Comparison of ENCODE assay signal across 8 cellular contexts in genomic region chr11:126416542-126417090, GRCh38.
DNase-seq lines count a peak whose midpoint lies in the region; ATAC-seq and TF ChIP-seq lines count a peak whose summit lies in the region.

No MANE protein-coding gene starts in this region.

- H3K4me1 ChIP-seq in psoas muscle, result no peaks in the 10 kb centered on the region
- peaks cover 18 to 52% (median 36%) of the 10 kb centered on the region in 4 donors for H3K4me1 ChIP-seq in transverse colon

- peak; percentile 46 for ATAC-seq in GM18868 (IDR thresholded peaks at IDR 0.05; ENCODE audit: unreplicated experiment)
- peak; percentile 57 for ATAC-seq in HG03108 (IDR thresholded peaks at IDR 0.05; ENCODE audit: unreplicated experiment)
- ATAC-seq in left cardiac atrium, result peak; percentile 81 to 82
- peak; percentile 93 to 98 (median 95) for ATAC-seq in psoas muscle

- TF ChIP-seq CTCF in psoas muscle (IDR thresholded peaks at IDR 0.05), result no peak
- no peak for TF ChIP-seq CTCF in transverse colon (IDR thresholded peaks at IDR 0.05)
- no peak for TF ChIP-seq CTCF in WERI-Rb-1 (IDR thresholded peaks at IDR 0.05; ENCODE audit: low read depth, low read length)

- TF ChIP-seq POLR2A in transverse colon (IDR thresholded peaks at IDR 0.05), result peak; percentile 38

- 3 to 4% (median 4%) methylated on average over 42 to 52 of the region's 52 CpGs for WGBS in psoas muscle, 3 donors
- WGBS in transverse colon (ENCODE audit: low coverage in 1 of 2), 2 donors, result 5% methylated on average over 39 of the region's 52 CpGs; no CpG with 5 or more reads in 1 of the 2 donors

- H3K27ac ChIP-seq in psoas muscle (peak overlapping the region; percentile 71), transverse colon (peak overlapping the region; percentile 77 to 86 (median 82)), WERI-Rb-1 (no peak overlapping the region)

- in situ Hi-C loops in transverse colon (cut with MboI; ENCODE audit: low pct_ligation_motif_present in 1 of 4, low pct_unique_long_range_greater_than_20kb in 1 of 4, low sequenced_read_pairs in 3 of 4), result loop anchor here in 2 of 4 donors (10.0 to 25.0 kb wide), 2 partner anchors 102 to 104 kb away; partner anchors contain the start of gene DCPS (in 1 of the 2)

- intact Hi-C loops in left cardiac atrium (cut with DNase I) (loop anchor here in 1 of 2 donors (5.0 kb wide), 1 partner anchor 59 kb away; the partner anchor contains the start of gene ST3GAL4), psoas muscle (cut with DNase I) (loop anchor here in 1 of 2 donors (5.0 kb wide), 1 partner anchor 104 kb away; no protein-coding TSS in a partner anchor), transverse colon (cut with DNase I; ENCODE audit: low total_unique reads) (no loop called here)

- H3K4me3 ChIP-seq in psoas muscle (peak overlapping the region; percentile 74), transverse colon (peak overlapping the region; percentile 6 to 47 (median 39)), WERI-Rb-1 (ENCODE audit: low read depth, low read length) (no peak overlapping the region)

- H3K9me3 ChIP-seq in psoas muscle, result no peaks in the 10 kb centered on the region
- H3K9me3 ChIP-seq in transverse colon, result no peaks in the 10 kb centered on the region
- no peaks in the 10 kb centered on the region for H3K9me3 ChIP-seq in WERI-Rb-1 (ENCODE audit: severe bottlenecking)

- H3K36me3 ChIP-seq in psoas muscle (ENCODE audit: insufficient read depth in 1 of 2, low read depth in 1 of 2), result no peaks in the 10 kb centered on the region
- H3K36me3 ChIP-seq in transverse colon, result no peaks in the 10 kb centered on the region
- H3K36me3 ChIP-seq in WERI-Rb-1, result peaks cover 40% of the 10 kb centered on the region

- TF ChIP-seq EP300 in transverse colon (IDR thresholded peaks at IDR 0.05; ENCODE audit: low read depth), result no peak

- H3K27me3 ChIP-seq in psoas muscle (ENCODE audit: insufficient read depth in 3 of 3, low read length in 2 of 3) (no peaks in the 10 kb centered on the region), transverse colon (no peaks in the 10 kb centered on the region), WERI-Rb-1 (ENCODE audit: insufficient read depth, low read depth, severe bottlenecking) (no peaks in the 10 kb centered on the region)

- DNase-seq in SHP77 treated with DMSO at 0.1 percent for 48 hours (lab: John Stamatoyannopoulos, UW) (peak; percentile 29), amniotic epithelial cell (ENCODE audit: low read depth) (peak; percentile 76), left cardiac atrium (peak; percentile 95), psoas muscle (peak; percentile 91 to 95), transverse colon (peak; percentile 90), WERI-Rb-1 (no peak)
